ENCODE assay signal across 12 cellular contexts in genomic region chr13:25214371-25215252, GRCh38. TPM values are rescaled to one million over a fixed set of nuclear protein-coding genes. Genes with fewer than 3 reads are reported as not detected.
DNase-seq lines count a peak whose midpoint lies in the region; ATAC-seq, FAIRE-seq and TF ChIP-seq lines count a peak whose summit lies in the region.
"Had no signal": no experiment of that assay in that cellular context is flagged by ENCODE, and none has a peak within 500 bp of the region (broad histone marks: within the 10 kb centered on the region; RNA-seq: fewer than 3 reads in every experiment).

No MANE protein-coding gene starts in this region.

- ATAC-seq in heart left ventricle (peak; percentile 16 to 73 (median 32)), sciatic nerve (peak; percentile 94), HG03139 (IDR thresholded peaks at IDR 0.05; ENCODE audit: unreplicated experiment) (no peak)
- ATAC-seq: activated naive CD4-positive, alpha-beta T cell treated with anti-CD3 and anti-CD28 coated beads, Interleukin-2, amount 50 U/mL, for 72 hours; effector memory CD8-positive, alpha-beta T cell had no signal

- DNase-seq in GM18507 (ENCODE audit: extremely low spot score, insufficient read length, low read depth) (no peak), adrenal gland (peak in 6 of 7 donors; percentile 14 to 54 (median 38)), heart left ventricle (peak in 1 of 5 donors; percentile 30), sciatic nerve (ENCODE audit: low spot score) (peak; percentile 73), NOMO-1 treated with DMSO at 0.1 percent for 48 hours (lab: John Stamatoyannopoulos, UW; ENCODE audit: unreplicated experiment) (no peak), NCI-H510A treated with DMSO at 0.1 percent for 48 hours (lab: John Stamatoyannopoulos, UW) (no peak), NCI-H526 treated with DMSO at 0.1 percent for 48 hours (lab: John Stamatoyannopoulos, UW) (no peak)
- DNase-seq: CD4-positive, alpha-beta memory T cell; effector memory CD8-positive, alpha-beta T cell had no signal

- 23 to 40% (median 29%) methylated on average over 6 of the region's 6 CpGs for WGBS in adrenal gland, 4 donors
- WGBS in heart left ventricle, 4 donors = 47 to 66% (median 51%) methylated on average over 6 of the region's 6 CpGs

- intact Hi-C loops in adrenal gland (cut with DNase I) (no loop called here), heart left ventricle (cut with DNase I) (no loop called here), sciatic nerve (cut with DNase I) (no loop called here)

- H3K36me3 ChIP-seq in adrenal gland (replicated peaks in 1 of 2) (no peaks in the 10 kb centered on the region), heart left ventricle (no peaks in the 10 kb centered on the region)

- H3K4me1 ChIP-seq in adrenal gland (replicated peaks in 1 of 2) (peaks cover 0 to 3% of the 10 kb centered on the region in 2 donors), heart left ventricle (peaks cover 0 to 12% (median 0%) of the 10 kb centered on the region in 12 donors)

- no peak overlapping the region for H3K4me3 ChIP-seq in adrenal gland
- H3K4me3 ChIP-seq in heart left ventricle = no peak overlapping the region

- H3K9me3 ChIP-seq in adrenal gland (replicated peaks in 1 of 3) = no peaks in the 10 kb centered on the region
- no peaks in the 10 kb centered on the region for H3K9me3 ChIP-seq in heart left ventricle

- FAIRE-seq in GM18507 (lab: Jason Lieb, UNC) = peak; percentile 12

- peak in 2 of 6 experiments; percentile 12 to 13 for TF ChIP-seq CTCF in adrenal gland (IDR thresholded peaks at IDR 0.05)
- TF ChIP-seq CTCF in heart left ventricle (IDR thresholded peaks at IDR 0.05) = no peak

- H3K27me3 ChIP-seq in adrenal gland (no peaks in the 10 kb centered on the region), heart left ventricle (peaks cover 0 to 3% (median 0%) of the 10 kb centered on the region in 9 donors)

- H3K27ac ChIP-seq in adrenal gland = peak overlapping the region in 3 of 5 donors; percentile 8 to 26 (median 23)
- no peak overlapping the region for H3K27ac ChIP-seq in heart left ventricle

- TF ChIP-seq POLR2A in adrenal gland (IDR thresholded peaks at IDR 0.05) = no peak
- TF ChIP-seq POLR2A in heart left ventricle (IDR thresholded peaks at IDR 0.05) = no peak

RNA-seq across cellular contexts. Expression of gene AMER2, which starts 42.5 kb away (rescaled TPM):
- under 1 TPM in 2 of 8 donors, not detected in 6; 0.41 to 0.70 TPM for total RNA-seq in adrenal gland
- polyA plus RNA-seq in adrenal gland = under 1 TPM; 0.03 to 0.16 (median 0.11) TPM
- total RNA-seq in heart left ventricle = not detected
- not detected for polyA plus RNA-seq in heart left ventricle
- total RNA-seq in sciatic nerve = 0.04 TPM
- total RNA-seq: activated CD8-positive, alpha-beta memory T cell treated with anti-CD3 and anti-CD28 coated beads for 36 hours; activated naive CD4-positive, alpha-beta T cell treated with anti-CD3 and anti-CD28 coated beads, Interleukin-2, amount 50 U/mL, for 72 hours; CD4-positive, alpha-beta memory T cell had no signal
- polyA plus RNA-seq: CD4-positive, alpha-beta memory T cell had no signal

Comparison
In these comparisons a context has a peak if more than half of its experiments do, and no peak if none do; other contexts are left out.
1. DNase-seq: peak in adrenal gland (6 of 7) and sciatic nerve (single experiment); none in GM18507 (single experiment), NOMO-1 treated with DMSO at 0.1 percent for 48 hours (single experiment), NCI-H510A treated with DMSO at 0.1 percent for 48 hours (single experiment) and NCI-H526 treated with DMSO at 0.1 percent for 48 hours (single experiment).
2. H3K27ac ChIP-seq: peak in adrenal gland (3 of 5); none in heart left ventricle (0 of 12).